In genomic region chr16:88805887-88806393, GRCh38 we compare ENCODE assay signal across 1 cellular context.
TF ChIP-seq lines count a peak whose summit lies in the region.

No MANE protein-coding gene starts in this region.

TF ChIP-seq in GM12878, 131 proteins besides CTCF, POLR2A, EP300 and RAD21:
- TF ChIP-seq TCF7 (IDR thresholded peaks at IDR 0.05; ENCODE audit: borderline replicate concordance) (no peak), RBBP5 (conservative IDR thresholded peaks at IDR 0.05) (no peak)
